In the genomic region with DNA sequence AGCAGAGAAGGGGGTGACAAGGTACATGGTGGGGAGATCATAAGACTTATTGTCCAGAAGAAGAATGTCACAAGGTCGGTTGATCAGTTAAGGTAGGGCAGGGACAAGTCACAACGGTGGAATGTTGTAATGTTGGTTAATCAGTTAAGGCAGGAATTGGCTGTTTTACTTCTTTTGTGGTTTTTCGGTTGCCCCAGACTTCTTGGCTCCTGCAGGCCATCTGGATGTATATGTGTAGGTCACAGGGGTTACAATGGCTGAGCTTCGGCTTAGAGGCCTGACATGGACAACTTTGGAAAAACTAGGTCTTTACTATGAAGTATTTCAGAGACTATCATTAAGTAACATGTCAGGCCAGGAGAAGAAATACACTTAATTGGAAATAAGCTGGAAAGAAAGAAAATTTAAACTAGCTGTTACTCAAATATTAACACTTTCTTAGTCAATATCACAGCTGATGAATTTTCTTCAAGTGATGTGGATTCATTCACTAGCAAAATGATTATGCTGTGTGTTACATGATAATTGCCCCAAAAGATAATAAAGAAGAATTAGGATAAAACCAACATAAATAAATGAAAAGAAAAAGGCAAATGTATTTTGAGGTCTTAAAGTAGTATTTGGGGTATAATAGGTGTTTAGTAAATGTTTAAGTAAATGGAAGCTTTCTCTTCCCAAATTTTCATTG, we compare ENCODE assay signal across 1 cellular context.
TF ChIP-seq lines count a peak whose summit lies in the region.

No MANE protein-coding gene starts in this region.

TF ChIP-seq in GM23338, 12 proteins besides CTCF, POLR2A, EP300 and RAD21:
- TF ChIP-seq, protein P1, sequence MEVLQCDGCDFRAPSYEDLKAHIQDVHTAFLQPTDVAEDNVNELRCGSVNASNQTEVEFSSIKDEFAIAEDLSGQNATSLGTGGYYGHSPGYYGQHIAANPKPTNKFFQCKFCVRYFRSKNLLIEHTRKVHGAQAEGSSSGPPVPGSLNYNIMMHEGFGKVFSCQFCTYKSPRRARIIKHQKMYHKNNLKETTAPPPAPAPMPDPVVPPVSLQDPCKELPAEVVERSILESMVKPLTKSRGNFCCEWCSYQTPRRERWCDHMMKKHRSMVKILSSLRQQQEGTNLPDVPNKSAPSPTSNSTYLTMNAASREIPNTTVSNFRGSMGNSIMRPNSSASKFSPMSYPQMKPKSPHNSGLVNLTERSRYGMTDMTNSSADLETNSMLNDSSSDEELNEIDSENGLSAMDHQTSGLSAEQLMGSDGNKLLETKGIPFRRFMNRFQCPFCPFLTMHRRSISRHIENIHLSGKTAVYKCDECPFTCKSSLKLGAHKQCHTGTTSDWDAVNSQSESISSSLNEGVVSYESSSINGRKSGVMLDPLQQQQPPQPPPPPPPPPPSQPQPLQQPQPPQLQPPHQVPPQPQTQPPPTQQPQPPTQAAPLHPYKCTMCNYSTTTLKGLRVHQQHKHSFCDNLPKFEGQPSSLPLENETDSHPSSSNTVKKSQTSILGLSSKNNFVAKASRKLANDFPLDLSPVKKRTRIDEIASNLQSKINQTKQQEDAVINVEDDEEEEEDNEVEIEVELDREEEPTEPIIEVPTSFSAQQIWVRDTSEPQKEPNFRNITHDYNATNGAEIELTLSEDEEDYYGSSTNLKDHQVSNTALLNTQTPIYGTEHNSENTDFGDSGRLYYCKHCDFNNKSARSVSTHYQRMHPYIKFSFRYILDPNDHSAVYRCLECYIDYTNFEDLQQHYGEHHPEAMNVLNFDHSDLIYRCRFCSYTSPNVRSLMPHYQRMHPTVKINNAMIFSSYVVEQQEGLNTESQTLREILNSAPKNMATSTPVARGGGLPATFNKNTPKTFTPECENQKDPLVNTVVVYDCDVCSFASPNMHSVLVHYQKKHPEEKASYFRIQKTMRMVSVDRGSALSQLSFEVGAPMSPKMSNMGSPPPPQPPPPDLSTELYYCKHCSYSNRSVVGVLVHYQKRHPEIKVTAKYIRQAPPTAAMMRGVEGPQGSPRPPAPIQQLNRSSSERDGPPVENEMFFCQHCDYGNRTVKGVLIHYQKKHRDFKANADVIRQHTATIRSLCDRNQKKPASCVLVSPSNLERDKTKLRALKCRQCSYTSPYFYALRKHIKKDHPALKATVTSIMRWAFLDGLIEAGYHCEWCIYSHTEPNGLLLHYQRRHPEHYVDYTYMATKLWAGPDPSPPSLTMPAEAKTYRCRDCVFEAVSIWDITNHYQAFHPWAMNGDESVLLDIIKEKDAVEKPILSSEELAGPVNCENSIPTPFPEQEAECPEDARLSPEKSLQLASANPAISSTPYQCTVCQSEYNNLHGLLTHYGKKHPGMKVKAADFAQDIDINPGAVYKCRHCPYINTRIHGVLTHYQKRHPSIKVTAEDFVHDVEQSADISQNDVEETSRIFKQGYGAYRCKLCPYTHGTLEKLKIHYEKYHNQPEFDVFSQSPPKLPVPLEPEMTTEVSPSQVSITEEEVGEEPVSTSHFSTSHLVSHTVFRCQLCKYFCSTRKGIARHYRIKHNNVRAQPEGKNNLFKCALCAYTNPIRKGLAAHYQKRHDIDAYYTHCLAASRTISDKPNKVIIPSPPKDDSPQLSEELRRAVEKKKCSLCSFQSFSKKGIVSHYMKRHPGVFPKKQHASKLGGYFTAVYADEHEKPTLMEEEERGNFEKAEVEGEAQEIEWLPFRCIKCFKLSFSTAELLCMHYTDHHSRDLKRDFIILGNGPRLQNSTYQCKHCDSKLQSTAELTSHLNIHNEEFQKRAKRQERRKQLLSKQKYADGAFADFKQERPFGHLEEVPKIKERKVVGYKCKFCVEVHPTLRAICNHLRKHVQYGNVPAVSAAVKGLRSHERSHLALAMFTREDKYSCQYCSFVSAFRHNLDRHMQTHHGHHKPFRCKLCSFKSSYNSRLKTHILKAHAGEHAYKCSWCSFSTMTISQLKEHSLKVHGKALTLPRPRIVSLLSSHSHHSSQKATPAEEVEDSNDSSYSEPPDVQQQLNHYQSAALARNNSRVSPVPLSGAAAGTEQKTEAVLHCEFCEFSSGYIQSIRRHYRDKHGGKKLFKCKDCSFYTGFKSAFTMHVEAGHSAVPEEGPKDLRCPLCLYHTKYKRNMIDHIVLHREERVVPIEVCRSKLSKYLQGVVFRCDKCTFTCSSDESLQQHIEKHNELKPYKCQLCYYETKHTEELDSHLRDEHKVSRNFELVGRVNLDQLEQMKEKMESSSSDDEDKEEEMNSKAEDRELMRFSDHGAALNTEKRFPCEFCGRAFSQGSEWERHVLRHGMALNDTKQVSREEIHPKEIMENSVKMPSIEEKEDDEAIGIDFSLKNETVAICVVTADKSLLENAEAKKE (CRISPR knock-in tag; IDR thresholded peaks at IDR 0.05), result no peak
- no peak for TF ChIP-seq EZH2 (IDR thresholded peaks at IDR 0.05; ENCODE audit: low read depth, unreplicated experiment)
- no peak for TF ChIP-seq ZNF114 (CRISPR knock-in tag; IDR thresholded peaks at IDR 0.05)
- no peak for TF ChIP-seq CREB1 (CRISPR knock-in tag; IDR thresholded peaks at IDR 0.05; ENCODE audit: low read depth)
- TF ChIP-seq ZNF331 (CRISPR knock-in tag; IDR thresholded peaks at IDR 0.05; ENCODE audit: low read depth), result no peak
- TF ChIP-seq NANOG (IDR thresholded peaks at IDR 0.05; ENCODE audit: borderline replicate concordance), result no peak
- no peak for TF ChIP-seq EZH2phosphoT487 (IDR thresholded peaks at IDR 0.05; ENCODE audit: unreplicated experiment)
- no peak for TF ChIP-seq POLR2AphosphoS5 (IDR thresholded peaks at IDR 0.05; ENCODE audit: low read depth)
- TF ChIP-seq, protein P2, sequence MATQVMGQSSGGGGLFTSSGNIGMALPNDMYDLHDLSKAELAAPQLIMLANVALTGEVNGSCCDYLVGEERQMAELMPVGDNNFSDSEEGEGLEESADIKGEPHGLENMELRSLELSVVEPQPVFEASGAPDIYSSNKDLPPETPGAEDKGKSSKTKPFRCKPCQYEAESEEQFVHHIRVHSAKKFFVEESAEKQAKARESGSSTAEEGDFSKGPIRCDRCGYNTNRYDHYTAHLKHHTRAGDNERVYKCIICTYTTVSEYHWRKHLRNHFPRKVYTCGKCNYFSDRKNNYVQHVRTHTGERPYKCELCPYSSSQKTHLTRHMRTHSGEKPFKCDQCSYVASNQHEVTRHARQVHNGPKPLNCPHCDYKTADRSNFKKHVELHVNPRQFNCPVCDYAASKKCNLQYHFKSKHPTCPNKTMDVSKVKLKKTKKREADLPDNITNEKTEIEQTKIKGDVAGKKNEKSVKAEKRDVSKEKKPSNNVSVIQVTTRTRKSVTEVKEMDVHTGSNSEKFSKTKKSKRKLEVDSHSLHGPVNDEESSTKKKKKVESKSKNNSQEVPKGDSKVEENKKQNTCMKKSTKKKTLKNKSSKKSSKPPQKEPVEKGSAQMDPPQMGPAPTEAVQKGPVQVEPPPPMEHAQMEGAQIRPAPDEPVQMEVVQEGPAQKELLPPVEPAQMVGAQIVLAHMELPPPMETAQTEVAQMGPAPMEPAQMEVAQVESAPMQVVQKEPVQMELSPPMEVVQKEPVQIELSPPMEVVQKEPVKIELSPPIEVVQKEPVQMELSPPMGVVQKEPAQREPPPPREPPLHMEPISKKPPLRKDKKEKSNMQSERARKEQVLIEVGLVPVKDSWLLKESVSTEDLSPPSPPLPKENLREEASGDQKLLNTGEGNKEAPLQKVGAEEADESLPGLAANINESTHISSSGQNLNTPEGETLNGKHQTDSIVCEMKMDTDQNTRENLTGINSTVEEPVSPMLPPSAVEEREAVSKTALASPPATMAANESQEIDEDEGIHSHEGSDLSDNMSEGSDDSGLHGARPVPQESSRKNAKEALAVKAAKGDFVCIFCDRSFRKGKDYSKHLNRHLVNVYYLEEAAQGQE (IDR thresholded peaks at IDR 0.05; ENCODE audit: unreplicated experiment), result no peak
- no peak for TF ChIP-seq STAT1 (IDR thresholded peaks at IDR 0.05; ENCODE audit: unreplicated experiment)
- no peak for TF ChIP-seq JUNB (IDR thresholded peaks at IDR 0.05; ENCODE audit: unreplicated experiment)
- TF ChIP-seq, protein P3, sequence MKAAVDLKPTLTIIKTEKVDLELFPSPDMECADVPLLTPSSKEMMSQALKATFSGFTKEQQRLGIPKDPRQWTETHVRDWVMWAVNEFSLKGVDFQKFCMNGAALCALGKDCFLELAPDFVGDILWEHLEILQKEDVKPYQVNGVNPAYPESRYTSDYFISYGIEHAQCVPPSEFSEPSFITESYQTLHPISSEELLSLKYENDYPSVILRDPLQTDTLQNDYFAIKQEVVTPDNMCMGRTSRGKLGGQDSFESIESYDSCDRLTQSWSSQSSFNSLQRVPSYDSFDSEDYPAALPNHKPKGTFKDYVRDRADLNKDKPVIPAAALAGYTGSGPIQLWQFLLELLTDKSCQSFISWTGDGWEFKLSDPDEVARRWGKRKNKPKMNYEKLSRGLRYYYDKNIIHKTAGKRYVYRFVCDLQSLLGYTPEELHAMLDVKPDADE (IDR thresholded peaks at IDR 0.05), result no peak
